Comparison of ENCODE assay signal across 2 cellular contexts in genomic region chr1:92515796-92516201, GRCh38.
TF ChIP-seq lines count a peak whose summit lies in the region.

No MANE protein-coding gene starts in this region.

TF ChIP-seq in IMR-90, 13 proteins besides CTCF, POLR2A, EP300 and RAD21:
- TF ChIP-seq BHLHE40 (IDR thresholded peaks at IDR 0.05; ENCODE audit: low read depth, low read length) (no peak), MXI1 (IDR thresholded peaks at IDR 0.05; ENCODE audit: borderline replicate concordance, low read depth, low read length) (no peak), CEBPB (IDR thresholded peaks at IDR 0.05; ENCODE audit: low read depth, low read length) (peak; percentile 62), MAZ (IDR thresholded peaks at IDR 0.05; ENCODE audit: borderline replicate concordance, low read depth, low read length) (no peak), SMC3 (IDR thresholded peaks at IDR 0.05; ENCODE audit: low read depth, low read length) (no peak), RCOR1 (IDR thresholded peaks at IDR 0.05; ENCODE audit: insufficient replicate concordance, low read length) (no peak), FOS (IDR thresholded peaks at IDR 0.05; ENCODE audit: low read depth, low read length) (no peak), NFE2L2 (IDR thresholded peaks at IDR 0.05; ENCODE audit: low read depth, low read length) (no peak)
TF ChIP-seq in IMR-90: peak in this region for 1.

TF ChIP-seq in H1, 55 proteins besides CTCF, POLR2A, EP300 and RAD21:
- TF ChIP-seq CEBPB (IDR thresholded peaks at IDR 0.05; ENCODE audit: low read depth, low read length) (peak; percentile 74; the same call in 1 of the 2 replicates), ASH2L (IDR thresholded peaks at IDR 0.05; ENCODE audit: low read length) (no peak)
